8 cellular contexts compared by ENCODE assay signal in genomic region chr11:65859134-65859811, GRCh38. TPM values are rescaled to one million over a fixed set of nuclear protein-coding genes. Genes with fewer than 3 reads are reported as not detected.
DNase-seq lines count a peak whose midpoint lies in the region; ATAC-seq and TF ChIP-seq lines count a peak whose summit lies in the region.

No MANE protein-coding gene starts in this region.

- DNase-seq in NCI-H1105 treated with DMSO at 0.1 percent for 48 hours (lab: John Stamatoyannopoulos, UW), result peak; percentile 98
- peak; percentile 91 for DNase-seq in SKM-1 treated with dmso at 0.1 percent for 144 hours (lab: John Stamatoyannopoulos, UW; ENCODE audit: unreplicated experiment)
- peak; percentile 97 for DNase-seq in activated naive CD8-positive, alpha-beta T cell treated with anti-CD3 and anti-CD28 coated beads, Interleukin-2, amount 10 ng/mL, durations not matched to agents 7 days and 5 days
- DNase-seq in head of caudate nucleus, result peak; percentile 96 to 100 (median 98)
- DNase-seq in osteocyte (ENCODE audit: extremely low spot score, unreplicated experiment), result peak; percentile 98

- H3K9me3 ChIP-seq in thymus (ENCODE audit: control insufficient read depth), result no peaks in the 10 kb centered on the region

- ATAC-seq in HG02678 (IDR thresholded peaks at IDR 0.05; ENCODE audit: unreplicated experiment), result peak; percentile 47
- ATAC-seq in activated naive CD8-positive, alpha-beta T cell treated with anti-CD3 and anti-CD28 coated beads, Interleukin-2, amount 10 ng/mL, durations not matched to agents 7 days and 5 days (ENCODE audit: low read depth), result peak; percentile 72

- intact Hi-C loops in head of caudate nucleus (cut with DNase I), result loop anchor here (5.0 kb wide), 1 partner anchor 33 kb away; the partner anchor contains the start of gene CCDC85B

- no peaks in the 10 kb centered on the region for H3K27me3 ChIP-seq in thymus (ENCODE audit: control insufficient read depth, insufficient read depth)

- peak; percentile 12 for TF ChIP-seq CTCF in osteocyte (IDR thresholded peaks at IDR 0.05)

- H3K4me3 ChIP-seq in thymus (ENCODE audit: low read length), result peak overlapping the region; percentile 75

- H3K27me3 Mint-ChIP-seq in activated naive CD8-positive, alpha-beta T cell treated with anti-CD3 and anti-CD28 coated beads, Interleukin-2, amount 10 ng/mL, durations not matched to agents 7 days and 5 days, result no peaks in the 10 kb centered on the region
- H3K27me3 Mint-ChIP-seq in osteocyte (ENCODE audit: unreplicated experiment), result no peaks in the 10 kb centered on the region

- H3K4me3 Mint-ChIP-seq in activated naive CD8-positive, alpha-beta T cell treated with anti-CD3 and anti-CD28 coated beads, Interleukin-2, amount 10 ng/mL, durations not matched to agents 7 days and 5 days, result peak overlapping the region; percentile 91
- H3K4me3 Mint-ChIP-seq in osteocyte (ENCODE audit: unreplicated experiment), result peak overlapping the region; percentile 89

- peaks cover 22% of the 10 kb centered on the region for H3K4me1 ChIP-seq in thymus (ENCODE audit: control insufficient read depth, insufficient read depth, low read length)

- TF ChIP-seq POLR2A in GM10847 (IDR thresholded peaks at IDR 0.05; ENCODE audit: extremely low read depth, insufficient read length), result peak; percentile 96

- no peaks in the 10 kb centered on the region for H3K9me3 Mint-ChIP-seq in activated naive CD8-positive, alpha-beta T cell treated with anti-CD3 and anti-CD28 coated beads, Interleukin-2, amount 10 ng/mL, durations not matched to agents 7 days and 5 days
- H3K9me3 Mint-ChIP-seq in osteocyte (ENCODE audit: unreplicated experiment), result no peaks in the 10 kb centered on the region

- POLR2A ChIA-PET in activated naive CD8-positive, alpha-beta T cell treated with anti-CD3 and anti-CD28 coated beads, Interleukin-2, amount 10 ng/mL, durations not matched to agents 7 days and 5 days (lab: Charles Lee), result interaction anchor here (0.6 to 8.3 kb wide), 34 partner anchors 6 to 607 kb away, joined by 3 to 304 read pairs (median 6); partner anchors contain the start of genes AP5B1, BANF1, CCDC85B and CD248

- H3K27ac ChIP-seq in thymus (ENCODE audit: low read depth), result peak overlapping the region; percentile 97

- under 1% methylated on average over 45 of the region's 45 CpGs for WGBS in thymus

- H3K27ac Mint-ChIP-seq in activated naive CD8-positive, alpha-beta T cell treated with anti-CD3 and anti-CD28 coated beads, Interleukin-2, amount 10 ng/mL, durations not matched to agents 7 days and 5 days, result peak overlapping the region; percentile 98
- peak overlapping the region; percentile 97 for H3K27ac Mint-ChIP-seq in osteocyte (ENCODE audit: unreplicated experiment)

- peaks cover 50% of the 10 kb centered on the region for H3K36me3 ChIP-seq in thymus (ENCODE audit: control insufficient read depth, insufficient read depth)

- peaks cover 33% of the 10 kb centered on the region for H3K36me3 Mint-ChIP-seq in activated naive CD8-positive, alpha-beta T cell treated with anti-CD3 and anti-CD28 coated beads, Interleukin-2, amount 10 ng/mL, durations not matched to agents 7 days and 5 days
- H3K36me3 Mint-ChIP-seq in osteocyte (ENCODE audit: unreplicated experiment), result peaks cover 32% of the 10 kb centered on the region

- peaks cover 38% of the 10 kb centered on the region for H3K4me1 Mint-ChIP-seq in activated naive CD8-positive, alpha-beta T cell treated with anti-CD3 and anti-CD28 coated beads, Interleukin-2, amount 10 ng/mL, durations not matched to agents 7 days and 5 days
- H3K4me1 Mint-ChIP-seq in osteocyte (ENCODE audit: unreplicated experiment), result peaks cover 58% of the 10 kb centered on the region

RNA-seq across cellular contexts. Expression of gene MUS81, which starts 1.0 kb away (rescaled TPM):
- 100 to 1,000 TPM; 102 to 110 TPM for total RNA-seq in activated naive CD8-positive, alpha-beta T cell treated with anti-CD3 and anti-CD28 coated beads, Interleukin-2, amount 10 ng/mL, durations not matched to agents 7 days and 5 days
- total RNA-seq in osteocyte, result 63.7 and 68.5 TPM in 2 replicates
- polyA plus RNA-seq in thymus, result 127 TPM

RNA-seq across cellular contexts. Expression of gene CFL1, which starts 1.3 kb away (rescaled TPM):
- 1,000 to 10,000 TPM; 1,357 to 1,424 TPM for total RNA-seq in activated naive CD8-positive, alpha-beta T cell treated with anti-CD3 and anti-CD28 coated beads, Interleukin-2, amount 10 ng/mL, durations not matched to agents 7 days and 5 days
- total RNA-seq in osteocyte, result 939 and 946 TPM in 2 replicates
- 673 TPM for polyA plus RNA-seq in thymus

RNA-seq across cellular contexts. Expression of gene EFEMP2, which starts 13.3 kb away (rescaled TPM):
- 10 to 100 TPM; 15.3 to 20.0 TPM for total RNA-seq in activated naive CD8-positive, alpha-beta T cell treated with anti-CD3 and anti-CD28 coated beads, Interleukin-2, amount 10 ng/mL, durations not matched to agents 7 days and 5 days
- 130 and 131 TPM in 2 replicates for total RNA-seq in osteocyte
- polyA plus RNA-seq in thymus, result 41.8 TPM

RNA-seq across cellular contexts. Expression of gene CTSW, which starts 20.4 kb away (rescaled TPM):
- 100 to 1,000 TPM; 161 to 175 TPM for total RNA-seq in activated naive CD8-positive, alpha-beta T cell treated with anti-CD3 and anti-CD28 coated beads, Interleukin-2, amount 10 ng/mL, durations not matched to agents 7 days and 5 days
- total RNA-seq in osteocyte, result not detected in 2 replicates
- 4.2 TPM for polyA plus RNA-seq in thymus

RNA-seq across cellular contexts. Expression of gene SNX32, which starts 25.5 kb away (rescaled TPM):
- 1 to 10 TPM; 2.6 to 3.6 TPM for total RNA-seq in activated naive CD8-positive, alpha-beta T cell treated with anti-CD3 and anti-CD28 coated beads, Interleukin-2, amount 10 ng/mL, durations not matched to agents 7 days and 5 days
- total RNA-seq in osteocyte, result 4.0 and 4.1 TPM in 2 replicates
- 1.1 TPM for polyA plus RNA-seq in thymus

Comparison
In these comparisons a context has a peak if more than half of its experiments do, and no peak if none do; other contexts are left out.
1. Peak in every context shown above with its lines: DNase-seq, ATAC-seq, H3K4me3 ChIP-seq and H3K27ac ChIP-seq.